In the genomic region with DNA sequence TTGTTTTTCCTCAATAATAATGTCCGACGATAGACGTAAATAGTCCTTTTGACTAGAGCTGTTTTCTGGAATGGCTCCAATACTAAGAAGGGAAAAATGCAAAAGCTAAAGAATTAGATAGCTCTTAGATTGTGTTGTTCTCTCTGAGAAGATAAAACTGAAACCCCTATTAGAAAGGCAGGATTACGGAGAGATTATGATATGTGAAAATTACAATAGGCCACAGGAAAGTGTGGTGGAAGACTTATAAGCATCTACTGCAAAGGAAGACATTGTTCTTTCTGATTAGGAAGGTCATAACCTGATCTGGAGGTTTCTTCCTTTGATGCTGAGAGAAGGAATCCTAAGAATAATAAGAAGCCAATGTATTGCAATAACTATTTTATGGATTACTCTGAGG, we compare ENCODE assay signal across 2 cellular contexts.
TF ChIP-seq lines count a peak whose summit lies in the region.

No MANE protein-coding gene starts in this region.

TF ChIP-seq in IMR-90, 13 proteins besides CTCF, POLR2A, EP300 and RAD21:
- TF ChIP-seq, protein P1, sequence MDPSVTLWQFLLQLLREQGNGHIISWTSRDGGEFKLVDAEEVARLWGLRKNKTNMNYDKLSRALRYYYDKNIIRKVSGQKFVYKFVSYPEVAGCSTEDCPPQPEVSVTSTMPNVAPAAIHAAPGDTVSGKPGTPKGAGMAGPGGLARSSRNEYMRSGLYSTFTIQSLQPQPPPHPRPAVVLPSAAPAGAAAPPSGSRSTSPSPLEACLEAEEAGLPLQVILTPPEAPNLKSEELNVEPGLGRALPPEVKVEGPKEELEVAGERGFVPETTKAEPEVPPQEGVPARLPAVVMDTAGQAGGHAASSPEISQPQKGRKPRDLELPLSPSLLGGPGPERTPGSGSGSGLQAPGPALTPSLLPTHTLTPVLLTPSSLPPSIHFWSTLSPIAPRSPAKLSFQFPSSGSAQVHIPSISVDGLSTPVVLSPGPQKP (IDR thresholded peaks at IDR 0.05; ENCODE audit: borderline replicate concordance, low read depth, low read length): no peak
- TF ChIP-seq MAZ (IDR thresholded peaks at IDR 0.05; ENCODE audit: borderline replicate concordance, low read depth, low read length) (no peak), BHLHE40 (IDR thresholded peaks at IDR 0.05; ENCODE audit: low read depth, low read length) (no peak), RCOR1 (IDR thresholded peaks at IDR 0.05; ENCODE audit: insufficient replicate concordance, low read length) (no peak), CEBPB (IDR thresholded peaks at IDR 0.05; ENCODE audit: low read depth, low read length) (no peak), FOS (IDR thresholded peaks at IDR 0.05; ENCODE audit: low read depth, low read length) (no peak), MAFK (IDR thresholded peaks at IDR 0.05; ENCODE audit: low read depth, low read length) (no peak), RFX5 (IDR thresholded peaks at IDR 0.05; ENCODE audit: low read depth, low read length) (no peak), MXI1 (IDR thresholded peaks at IDR 0.05; ENCODE audit: borderline replicate concordance, low read depth, low read length) (no peak), CHD1 (IDR thresholded peaks at IDR 0.05; ENCODE audit: low read depth, low read length) (no peak), SMC3 (IDR thresholded peaks at IDR 0.05; ENCODE audit: low read depth, low read length) (no peak), NFE2L2 (IDR thresholded peaks at IDR 0.05; ENCODE audit: low read depth, low read length) (no peak)
- TF ChIP-seq, protein P2, sequence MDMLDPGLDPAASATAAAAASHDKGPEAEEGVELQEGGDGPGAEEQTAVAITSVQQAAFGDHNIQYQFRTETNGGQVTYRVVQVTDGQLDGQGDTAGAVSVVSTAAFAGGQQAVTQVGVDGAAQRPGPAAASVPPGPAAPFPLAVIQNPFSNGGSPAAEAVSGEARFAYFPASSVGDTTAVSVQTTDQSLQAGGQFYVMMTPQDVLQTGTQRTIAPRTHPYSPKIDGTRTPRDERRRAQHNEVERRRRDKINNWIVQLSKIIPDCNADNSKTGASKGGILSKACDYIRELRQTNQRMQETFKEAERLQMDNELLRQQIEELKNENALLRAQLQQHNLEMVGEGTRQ (IDR thresholded peaks at IDR 0.05; ENCODE audit: low read depth, low read length): no peak

TF ChIP-seq in endothelial cell of umbilical vein, 7 proteins besides CTCF, POLR2A, EP300 and RAD21:
- TF ChIP-seq MAX (IDR thresholded peaks at IDR 0.05; ENCODE audit: insufficient read depth, insufficient read length) (no peak), GATA2 (IDR thresholded peaks at IDR 0.05; ENCODE audit: insufficient read depth, insufficient read length, low read depth, low read length) (peak; percentile 55), JUN (IDR thresholded peaks at IDR 0.05; ENCODE audit: borderline replicate concordance, insufficient read depth, insufficient read length, low read depth) (peak; percentile 54), POLR2AphosphoS5 (IDR thresholded peaks at IDR 0.05; ENCODE audit: insufficient read depth, low read depth, low read length) (no peak)
